24 cellular contexts compared by ENCODE assay signal in the genomic region with DNA sequence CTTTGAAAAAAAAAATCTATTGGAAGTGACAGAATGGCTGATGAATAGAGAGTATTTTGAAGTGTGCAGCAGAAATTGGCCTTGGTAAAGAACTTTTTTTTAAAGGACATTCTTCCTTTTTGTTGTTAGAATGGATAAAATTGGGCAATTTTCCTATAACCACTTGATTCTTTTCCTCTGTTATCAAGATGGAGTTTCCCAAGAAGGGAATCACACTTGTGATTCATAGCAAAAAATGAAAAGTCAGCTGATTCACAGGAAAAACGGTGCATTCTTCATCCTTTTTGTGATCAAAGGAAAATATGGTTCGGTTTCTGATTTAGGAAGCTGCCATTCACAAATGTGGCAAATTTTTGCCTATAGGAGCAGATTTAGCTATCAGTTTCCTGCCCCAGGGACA.
"Had no signal": no experiment of that assay in that cellular context is flagged by ENCODE, and none has a peak within 500 bp of the region (broad histone marks: within the 10 kb centered on the region; RNA-seq: fewer than 3 reads in every experiment).

No MANE protein-coding gene starts in this region.

- H3K9me3 Mint-ChIP-seq: activated naive CD4-positive, alpha-beta T cell treated with anti-CD3 and anti-CD28 coated beads for 36 hours had no signal

- H3K36me3 Mint-ChIP-seq: activated CD8-positive, alpha-beta memory T cell treated with anti-CD3 and anti-CD28 coated beads, Interleukin-2, amount 10 ng/mL, durations not matched to agents 7 days and 5 days; activated naive CD8-positive, alpha-beta T cell had no signal

- DNase-seq: activated CD4-positive, alpha-beta T cell treated with anti-CD3 and anti-CD28 coated beads for 48 hours; activated CD4-positive, alpha-beta T cell treated with anti-CD3 and anti-CD28 coated beads, Interleukin-2, amount 50 U/mL, for 48 hours; activated CD8-positive, alpha-beta memory T cell treated with anti-CD3 and anti-CD28 coated beads, Interleukin-2, amount 10 ng/mL, durations not matched to agents 7 days and 5 days; activated effector memory CD4-positive, alpha-beta T cell treated with anti-CD3 and anti-CD28 coated beads, Interleukin-2, amount 50 U/mL, for 16 hours; activated naive CD4-positive, alpha-beta T cell treated with anti-CD3 and anti-CD28 coated beads for 36 hours; activated T-cell treated with anti-CD3 and anti-CD28 coated beads, Interleukin-2, amount 50 U/mL, for 24 hours; amygdala; brain microvascular endothelial cell; cerebellar nuclear complex; Kasumi-1; NCI-H1092; NCI-H1417; NCI-H1694; NCI-H2029; NCI-H2107; NCI-H2171 treated with DMSO at 0.1 percent for 48 hours; NCI-H510A treated with DMSO at 0.1 percent for 48 hours; NCI-H69; NK-92 treated with Interleukin-12 subunit alpha and Interleukin-12 subunit beta, amount 100 ng/mL, for 24 hours; PC-3; SHP77 treated with DMSO at 0.1 percent for 48 hours had no signal

- H3K27ac Mint-ChIP-seq: activated CD8-positive, alpha-beta memory T cell treated with anti-CD3 and anti-CD28 coated beads, Interleukin-2, amount 10 ng/mL, durations not matched to agents 7 days and 5 days; activated naive CD4-positive, alpha-beta T cell treated with anti-CD3 and anti-CD28 coated beads for 36 hours; activated naive CD8-positive, alpha-beta T cell; activated T-cell treated with anti-CD3 and anti-CD28 coated beads, Interleukin-2, amount 50 U/mL, for 24 hours; T-helper 1 cell treated with Interleukin-12 subunit alpha and Interleukin-12 subunit beta and Interleukin-4 antibody, amounts not matched to agents 30 μg/mL and 1 μg/mL, for 36 hours had no signal

- H3K27ac ChIP-seq: brain microvascular endothelial cell had no signal

- H3K4me1 Mint-ChIP-seq: activated CD8-positive, alpha-beta memory T cell treated with anti-CD3 and anti-CD28 coated beads, Interleukin-2, amount 10 ng/mL, durations not matched to agents 7 days and 5 days had no signal

- FAIRE-seq: RCC 7860 had no signal

- H3K27me3 Mint-ChIP-seq: activated CD8-positive, alpha-beta memory T cell treated with anti-CD3 and anti-CD28 coated beads, Interleukin-2, amount 10 ng/mL, durations not matched to agents 7 days and 5 days; activated naive CD8-positive, alpha-beta T cell; activated T-cell treated with anti-CD3 and anti-CD28 coated beads, Interleukin-2, amount 50 U/mL, for 24 hours had no signal

- H3K27me3 ChIP-seq: brain microvascular endothelial cell had no signal

- H3K4me3 Mint-ChIP-seq: activated CD8-positive, alpha-beta memory T cell treated with anti-CD3 and anti-CD28 coated beads, Interleukin-2, amount 10 ng/mL, durations not matched to agents 7 days and 5 days; activated naive CD4-positive, alpha-beta T cell treated with anti-CD3 and anti-CD28 coated beads for 36 hours; activated naive CD8-positive, alpha-beta T cell; activated T-cell treated with anti-CD3 and anti-CD28 coated beads, Interleukin-2, amount 50 U/mL, for 24 hours; T-helper 1 cell treated with Interleukin-12 subunit alpha and Interleukin-12 subunit beta and Interleukin-4 antibody, amounts not matched to agents 30 μg/mL and 1 μg/mL, for 36 hours had no signal

- H3K36me3 ChIP-seq: brain microvascular endothelial cell had no signal
